ENCODE assay signal across 1 cellular context in the genomic region with DNA sequence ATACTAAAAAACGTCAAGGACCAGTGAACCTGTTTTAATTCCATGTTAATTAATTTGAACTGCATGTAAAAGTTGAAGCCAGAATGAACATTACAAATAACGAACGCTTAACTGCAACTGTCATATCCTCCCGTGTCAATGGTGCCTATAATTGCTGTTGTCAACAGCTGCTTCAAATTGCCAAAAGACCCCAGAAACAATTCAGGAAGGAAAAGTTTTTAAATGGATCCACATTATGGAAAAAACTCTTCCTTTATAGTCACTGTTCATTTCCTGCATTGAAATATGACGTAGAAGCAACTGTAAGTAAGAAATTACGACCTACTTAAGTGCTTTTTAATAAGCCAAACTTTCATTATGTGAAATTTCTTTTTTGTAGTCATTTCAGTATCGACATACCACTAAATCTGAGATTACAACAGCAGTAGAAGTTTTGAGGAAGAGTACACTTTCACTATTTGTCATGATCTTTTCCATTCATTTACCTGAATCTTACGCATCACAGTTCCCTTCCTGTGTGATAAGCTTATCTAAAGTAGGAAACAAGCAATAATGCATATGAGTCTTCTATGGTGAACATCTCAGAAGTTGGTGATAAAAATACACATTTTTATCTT.
A peak's percentile ranks its signal among the peaks of the same experiment; 100 is the strongest.
TF ChIP-seq lines count a peak whose summit lies in the region.

No MANE protein-coding gene starts in this region.

TF ChIP-seq in GM12878, 131 proteins besides CTCF, POLR2A, EP300 and RAD21 (continued from another document and continues in another):
- TF ChIP-seq, protein P1, sequence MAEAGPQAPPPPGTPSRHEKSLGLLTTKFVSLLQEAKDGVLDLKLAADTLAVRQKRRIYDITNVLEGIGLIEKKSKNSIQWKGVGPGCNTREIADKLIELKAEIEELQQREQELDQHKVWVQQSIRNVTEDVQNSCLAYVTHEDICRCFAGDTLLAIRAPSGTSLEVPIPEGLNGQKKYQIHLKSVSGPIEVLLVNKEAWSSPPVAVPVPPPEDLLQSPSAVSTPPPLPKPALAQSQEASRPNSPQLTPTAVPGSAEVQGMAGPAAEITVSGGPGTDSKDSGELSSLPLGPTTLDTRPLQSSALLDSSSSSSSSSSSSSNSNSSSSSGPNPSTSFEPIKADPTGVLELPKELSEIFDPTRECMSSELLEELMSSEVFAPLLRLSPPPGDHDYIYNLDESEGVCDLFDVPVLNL (IDR thresholded peaks at IDR 0.05; ENCODE audit: low read depth, low read length) = no peak
- TF ChIP-seq, protein P2, sequence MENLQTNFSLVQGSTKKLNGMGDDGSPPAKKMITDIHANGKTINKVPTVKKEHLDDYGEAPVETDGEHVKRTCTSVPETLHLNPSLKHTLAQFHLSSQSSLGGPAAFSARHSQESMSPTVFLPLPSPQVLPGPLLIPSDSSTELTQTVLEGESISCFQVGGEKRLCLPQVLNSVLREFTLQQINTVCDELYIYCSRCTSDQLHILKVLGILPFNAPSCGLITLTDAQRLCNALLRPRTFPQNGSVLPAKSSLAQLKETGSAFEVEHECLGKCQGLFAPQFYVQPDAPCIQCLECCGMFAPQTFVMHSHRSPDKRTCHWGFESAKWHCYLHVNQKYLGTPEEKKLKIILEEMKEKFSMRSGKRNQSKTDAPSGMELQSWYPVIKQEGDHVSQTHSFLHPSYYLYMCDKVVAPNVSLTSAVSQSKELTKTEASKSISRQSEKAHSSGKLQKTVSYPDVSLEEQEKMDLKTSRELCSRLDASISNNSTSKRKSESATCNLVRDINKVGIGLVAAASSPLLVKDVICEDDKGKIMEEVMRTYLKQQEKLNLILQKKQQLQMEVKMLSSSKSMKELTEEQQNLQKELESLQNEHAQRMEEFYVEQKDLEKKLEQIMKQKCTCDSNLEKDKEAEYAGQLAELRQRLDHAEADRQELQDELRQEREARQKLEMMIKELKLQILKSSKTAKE (IDR thresholded peaks at IDR 0.05; ENCODE audit: low read depth, poor library complexity, severe bottlenecking) = peak; percentile 60
- TF ChIP-seq HDAC6 (IDR thresholded peaks at IDR 0.05; ENCODE audit: unreplicated experiment) (no peak), NR2C2 (IDR thresholded peaks at IDR 0.05; ENCODE audit: borderline replicate concordance, control insufficient read depth, insufficient read length, low read depth) (no peak), POLR2AphosphoS2 (IDR thresholded peaks at IDR 0.05; ENCODE audit: low read depth, low read length) (no peak), NBN (IDR thresholded peaks at IDR 0.05) (peak; percentile 86), ZBED1 (IDR thresholded peaks at IDR 0.05; ENCODE audit: borderline replicate concordance) (peak; percentile 85; the same call in 1 of the 2 replicates), YY1 (IDR thresholded peaks at IDR 0.05; ENCODE audit: low read depth, low read length) (no peak), NFXL1 (IDR thresholded peaks at IDR 0.05; ENCODE audit: borderline replicate concordance) (no peak), CREM (IDR thresholded peaks at IDR 0.05; ENCODE audit: low read depth) (peak; percentile 95), ATF7 (IDR thresholded peaks at IDR 0.05; ENCODE audit: low read depth) (peak; percentile 92), RAD51 (IDR thresholded peaks at IDR 0.05) (peak; percentile 59; the same call in 1 of the 2 replicates), SMARCA5 (IDR thresholded peaks at IDR 0.05) (no peak), CREB1 (IDR thresholded peaks at IDR 0.05; ENCODE audit: low read depth) (peak; percentile 93), ZNF217 (IDR thresholded peaks at IDR 0.05) (peak; percentile 87), JUNB (IDR thresholded peaks at IDR 0.05) (peak; percentile 99), SMAD5 (IDR thresholded peaks at IDR 0.05; ENCODE audit: low read depth) (no peak), PAX8 (IDR thresholded peaks at IDR 0.05) (no peak), ZNF622 (IDR thresholded peaks at IDR 0.05) (no peak), CHD4 (IDR thresholded peaks at IDR 0.05) (no peak), ZNF24 (IDR thresholded peaks at IDR 0.05) (peak; percentile 79), MEF2B (IDR thresholded peaks at IDR 0.05; ENCODE audit: partially characterized antibody, poor library complexity, severe bottlenecking) (peak; percentile 69), TARDBP (IDR thresholded peaks at IDR 0.05; ENCODE audit: borderline replicate concordance) (no peak), YBX1 (IDR thresholded peaks at IDR 0.05) (no peak), STAT3 (IDR thresholded peaks at IDR 0.05; ENCODE audit: low read depth, low read length) (no peak), FOXM1 (IDR thresholded peaks at IDR 0.05; ENCODE audit: low read depth, low read length) (peak; percentile 83; the same call in 1 of the 2 replicates), RELA (IDR thresholded peaks at IDR 0.05; ENCODE audit: borderline replicate concordance, partially characterized antibody) (no peak), NR2C1 (IDR thresholded peaks at IDR 0.05) (no peak), MXI1 (IDR thresholded peaks at IDR 0.05; ENCODE audit: low read depth, low read length) (no peak), LARP7 (IDR thresholded peaks at IDR 0.05) (no peak), ZNF274 (IDR thresholded peaks at IDR 0.05; ENCODE audit: insufficient read depth, insufficient read length) (no peak), ZZZ3 (IDR thresholded peaks at IDR 0.05; ENCODE audit: control insufficient read depth, insufficient read length, low read depth) (no peak)
- TF ChIP-seq, protein P3, sequence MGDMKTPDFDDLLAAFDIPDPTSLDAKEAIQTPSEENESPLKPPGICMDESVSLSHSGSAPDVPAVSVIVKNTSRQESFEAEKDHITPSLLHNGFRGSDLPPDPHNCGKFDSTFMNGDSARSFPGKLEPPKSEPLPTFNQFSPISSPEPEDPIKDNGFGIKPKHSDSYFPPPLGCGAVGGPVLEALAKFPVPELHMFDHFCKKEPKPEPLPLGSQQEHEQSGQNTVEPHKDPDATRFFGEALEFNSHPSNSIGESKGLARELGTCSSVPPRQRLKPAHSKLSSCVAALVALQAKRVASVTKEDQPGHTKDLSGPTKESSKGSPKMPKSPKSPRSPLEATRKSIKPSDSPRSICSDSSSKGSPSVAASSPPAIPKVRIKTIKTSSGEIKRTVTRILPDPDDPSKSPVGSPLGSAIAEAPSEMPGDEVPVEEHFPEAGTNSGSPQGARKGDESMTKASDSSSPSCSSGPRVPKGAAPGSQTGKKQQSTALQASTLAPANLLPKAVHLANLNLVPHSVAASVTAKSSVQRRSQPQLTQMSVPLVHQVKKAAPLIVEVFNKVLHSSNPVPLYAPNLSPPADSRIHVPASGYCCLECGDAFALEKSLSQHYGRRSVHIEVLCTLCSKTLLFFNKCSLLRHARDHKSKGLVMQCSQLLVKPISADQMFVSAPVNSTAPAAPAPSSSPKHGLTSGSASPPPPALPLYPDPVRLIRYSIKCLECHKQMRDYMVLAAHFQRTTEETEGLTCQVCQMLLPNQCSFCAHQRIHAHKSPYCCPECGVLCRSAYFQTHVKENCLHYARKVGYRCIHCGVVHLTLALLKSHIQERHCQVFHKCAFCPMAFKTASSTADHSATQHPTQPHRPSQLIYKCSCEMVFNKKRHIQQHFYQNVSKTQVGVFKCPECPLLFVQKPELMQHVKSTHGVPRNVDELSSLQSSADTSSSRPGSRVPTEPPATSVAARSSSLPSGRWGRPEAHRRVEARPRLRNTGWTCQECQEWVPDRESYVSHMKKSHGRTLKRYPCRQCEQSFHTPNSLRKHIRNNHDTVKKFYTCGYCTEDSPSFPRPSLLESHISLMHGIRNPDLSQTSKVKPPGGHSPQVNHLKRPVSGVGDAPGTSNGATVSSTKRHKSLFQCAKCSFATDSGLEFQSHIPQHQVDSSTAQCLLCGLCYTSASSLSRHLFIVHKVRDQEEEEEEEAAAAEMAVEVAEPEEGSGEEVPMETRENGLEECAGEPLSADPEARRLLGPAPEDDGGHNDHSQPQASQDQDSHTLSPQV (IDR thresholded peaks at IDR 0.05) = peak; percentile 83; the same call in 1 of the 2 replicates
- TF ChIP-seq, protein P4, sequence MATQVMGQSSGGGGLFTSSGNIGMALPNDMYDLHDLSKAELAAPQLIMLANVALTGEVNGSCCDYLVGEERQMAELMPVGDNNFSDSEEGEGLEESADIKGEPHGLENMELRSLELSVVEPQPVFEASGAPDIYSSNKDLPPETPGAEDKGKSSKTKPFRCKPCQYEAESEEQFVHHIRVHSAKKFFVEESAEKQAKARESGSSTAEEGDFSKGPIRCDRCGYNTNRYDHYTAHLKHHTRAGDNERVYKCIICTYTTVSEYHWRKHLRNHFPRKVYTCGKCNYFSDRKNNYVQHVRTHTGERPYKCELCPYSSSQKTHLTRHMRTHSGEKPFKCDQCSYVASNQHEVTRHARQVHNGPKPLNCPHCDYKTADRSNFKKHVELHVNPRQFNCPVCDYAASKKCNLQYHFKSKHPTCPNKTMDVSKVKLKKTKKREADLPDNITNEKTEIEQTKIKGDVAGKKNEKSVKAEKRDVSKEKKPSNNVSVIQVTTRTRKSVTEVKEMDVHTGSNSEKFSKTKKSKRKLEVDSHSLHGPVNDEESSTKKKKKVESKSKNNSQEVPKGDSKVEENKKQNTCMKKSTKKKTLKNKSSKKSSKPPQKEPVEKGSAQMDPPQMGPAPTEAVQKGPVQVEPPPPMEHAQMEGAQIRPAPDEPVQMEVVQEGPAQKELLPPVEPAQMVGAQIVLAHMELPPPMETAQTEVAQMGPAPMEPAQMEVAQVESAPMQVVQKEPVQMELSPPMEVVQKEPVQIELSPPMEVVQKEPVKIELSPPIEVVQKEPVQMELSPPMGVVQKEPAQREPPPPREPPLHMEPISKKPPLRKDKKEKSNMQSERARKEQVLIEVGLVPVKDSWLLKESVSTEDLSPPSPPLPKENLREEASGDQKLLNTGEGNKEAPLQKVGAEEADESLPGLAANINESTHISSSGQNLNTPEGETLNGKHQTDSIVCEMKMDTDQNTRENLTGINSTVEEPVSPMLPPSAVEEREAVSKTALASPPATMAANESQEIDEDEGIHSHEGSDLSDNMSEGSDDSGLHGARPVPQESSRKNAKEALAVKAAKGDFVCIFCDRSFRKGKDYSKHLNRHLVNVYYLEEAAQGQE (IDR thresholded peaks at IDR 0.05; ENCODE audit: low read depth, low read length) = no peak
- TF ChIP-seq, protein P5, sequence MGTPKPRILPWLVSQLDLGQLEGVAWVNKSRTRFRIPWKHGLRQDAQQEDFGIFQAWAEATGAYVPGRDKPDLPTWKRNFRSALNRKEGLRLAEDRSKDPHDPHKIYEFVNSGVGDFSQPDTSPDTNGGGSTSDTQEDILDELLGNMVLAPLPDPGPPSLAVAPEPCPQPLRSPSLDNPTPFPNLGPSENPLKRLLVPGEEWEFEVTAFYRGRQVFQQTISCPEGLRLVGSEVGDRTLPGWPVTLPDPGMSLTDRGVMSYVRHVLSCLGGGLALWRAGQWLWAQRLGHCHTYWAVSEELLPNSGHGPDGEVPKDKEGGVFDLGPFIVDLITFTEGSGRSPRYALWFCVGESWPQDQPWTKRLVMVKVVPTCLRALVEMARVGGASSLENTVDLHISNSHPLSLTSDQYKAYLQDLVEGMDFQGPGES (IDR thresholded peaks at IDR 0.05) = no peak
- TF ChIP-seq, protein P6, sequence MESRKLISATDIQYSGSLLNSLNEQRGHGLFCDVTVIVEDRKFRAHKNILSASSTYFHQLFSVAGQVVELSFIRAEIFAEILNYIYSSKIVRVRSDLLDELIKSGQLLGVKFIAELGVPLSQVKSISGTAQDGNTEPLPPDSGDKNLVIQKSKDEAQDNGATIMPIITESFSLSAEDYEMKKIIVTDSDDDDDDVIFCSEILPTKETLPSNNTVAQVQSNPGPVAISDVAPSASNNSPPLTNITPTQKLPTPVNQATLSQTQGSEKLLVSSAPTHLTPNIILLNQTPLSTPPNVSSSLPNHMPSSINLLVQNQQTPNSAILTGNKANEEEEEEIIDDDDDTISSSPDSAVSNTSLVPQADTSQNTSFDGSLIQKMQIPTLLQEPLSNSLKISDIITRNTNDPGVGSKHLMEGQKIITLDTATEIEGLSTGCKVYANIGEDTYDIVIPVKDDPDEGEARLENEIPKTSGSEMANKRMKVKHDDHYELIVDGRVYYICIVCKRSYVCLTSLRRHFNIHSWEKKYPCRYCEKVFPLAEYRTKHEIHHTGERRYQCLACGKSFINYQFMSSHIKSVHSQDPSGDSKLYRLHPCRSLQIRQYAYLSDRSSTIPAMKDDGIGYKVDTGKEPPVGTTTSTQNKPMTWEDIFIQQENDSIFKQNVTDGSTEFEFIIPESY (IDR thresholded peaks at IDR 0.05) = no peak
- TF ChIP-seq, protein P7, sequence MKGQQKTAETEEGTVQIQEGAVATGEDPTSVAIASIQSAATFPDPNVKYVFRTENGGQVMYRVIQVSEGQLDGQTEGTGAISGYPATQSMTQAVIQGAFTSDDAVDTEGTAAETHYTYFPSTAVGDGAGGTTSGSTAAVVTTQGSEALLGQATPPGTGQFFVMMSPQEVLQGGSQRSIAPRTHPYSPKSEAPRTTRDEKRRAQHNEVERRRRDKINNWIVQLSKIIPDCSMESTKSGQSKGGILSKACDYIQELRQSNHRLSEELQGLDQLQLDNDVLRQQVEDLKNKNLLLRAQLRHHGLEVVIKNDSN (IDR thresholded peaks at IDR 0.05; ENCODE audit: borderline replicate concordance, extremely low read length, insufficient read depth, low read depth, low read length) = no peak
- TF ChIP-seq, protein P8, sequence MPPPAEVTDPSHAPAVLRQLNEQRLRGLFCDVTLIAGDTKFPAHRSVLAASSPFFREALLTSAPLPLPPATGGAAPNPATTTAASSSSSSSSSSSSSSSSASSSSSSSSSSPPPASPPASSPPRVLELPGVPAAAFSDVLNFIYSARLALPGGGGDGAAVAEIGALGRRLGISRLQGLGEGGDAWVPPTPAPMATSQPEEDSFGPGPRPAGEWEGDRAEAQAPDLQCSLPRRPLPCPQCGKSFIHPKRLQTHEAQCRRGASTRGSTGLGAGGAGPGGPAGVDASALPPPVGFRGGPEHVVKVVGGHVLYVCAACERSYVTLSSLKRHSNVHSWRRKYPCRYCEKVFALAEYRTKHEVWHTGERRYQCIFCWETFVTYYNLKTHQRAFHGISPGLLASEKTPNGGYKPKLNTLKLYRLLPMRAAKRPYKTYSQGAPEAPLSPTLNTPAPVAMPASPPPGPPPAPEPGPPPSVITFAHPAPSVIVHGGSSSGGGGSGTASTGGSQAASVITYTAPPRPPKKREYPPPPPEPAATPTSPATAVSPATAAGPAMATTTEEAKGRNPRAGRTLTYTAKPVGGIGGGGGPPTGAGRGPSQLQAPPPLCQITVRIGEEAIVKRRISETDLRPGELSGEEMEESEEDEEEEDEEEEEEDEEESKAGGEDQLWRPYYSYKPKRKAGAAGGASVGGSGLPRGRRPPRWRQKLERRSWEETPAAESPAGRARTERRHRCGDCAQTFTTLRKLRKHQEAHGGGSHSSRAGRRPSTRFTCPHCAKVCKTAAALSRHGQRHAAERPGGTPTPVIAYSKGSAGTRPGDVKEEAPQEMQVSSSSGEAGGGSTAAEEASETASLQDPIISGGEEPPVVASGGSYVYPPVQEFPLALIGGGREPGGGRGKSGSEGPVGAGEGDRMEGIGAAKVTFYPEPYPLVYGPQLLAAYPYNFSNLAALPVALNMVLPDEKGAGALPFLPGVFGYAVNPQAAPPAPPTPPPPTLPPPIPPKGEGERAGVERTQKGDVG (CRISPR knock-in tag; IDR thresholded peaks at IDR 0.05) = no peak
- TF ChIP-seq, protein P9, sequence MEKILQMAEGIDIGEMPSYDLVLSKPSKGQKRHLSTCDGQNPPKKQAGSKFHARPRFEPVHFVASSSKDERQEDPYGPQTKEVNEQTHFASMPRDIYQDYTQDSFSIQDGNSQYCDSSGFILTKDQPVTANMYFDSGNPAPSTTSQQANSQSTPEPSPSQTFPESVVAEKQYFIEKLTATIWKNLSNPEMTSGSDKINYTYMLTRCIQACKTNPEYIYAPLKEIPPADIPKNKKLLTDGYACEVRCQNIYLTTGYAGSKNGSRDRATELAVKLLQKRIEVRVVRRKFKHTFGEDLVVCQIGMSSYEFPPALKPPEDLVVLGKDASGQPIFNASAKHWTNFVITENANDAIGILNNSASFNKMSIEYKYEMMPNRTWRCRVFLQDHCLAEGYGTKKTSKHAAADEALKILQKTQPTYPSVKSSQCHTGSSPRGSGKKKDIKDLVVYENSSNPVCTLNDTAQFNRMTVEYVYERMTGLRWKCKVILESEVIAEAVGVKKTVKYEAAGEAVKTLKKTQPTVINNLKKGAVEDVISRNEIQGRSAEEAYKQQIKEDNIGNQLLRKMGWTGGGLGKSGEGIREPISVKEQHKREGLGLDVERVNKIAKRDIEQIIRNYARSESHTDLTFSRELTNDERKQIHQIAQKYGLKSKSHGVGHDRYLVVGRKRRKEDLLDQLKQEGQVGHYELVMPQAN (conservative IDR thresholded peaks at IDR 0.05) = no peak
